21 cellular contexts compared by ENCODE assay signal in genomic region chr18:31946305-31947046, GRCh38. TPM values are rescaled to one million over a fixed set of nuclear protein-coding genes. Genes with fewer than 3 reads are reported as not detected.
DNase-seq lines count a peak whose midpoint lies in the region; ATAC-seq and TF ChIP-seq lines count a peak whose summit lies in the region.
"Had no signal": no experiment of that assay in that cellular context is flagged by ENCODE, and none has a peak within 500 bp of the region (broad histone marks: within the 10 kb centered on the region; RNA-seq: fewer than 3 reads in every experiment).

No MANE protein-coding gene starts in this region.

- H3K4me1 ChIP-seq in GM23338 (ENCODE audit: insufficient read depth): peaks cover 38% of the 10 kb centered on the region
- H3K4me1 ChIP-seq in mesendoderm (ENCODE audit: control insufficient read depth, low read depth, low read length): no peaks in the 10 kb centered on the region

- peak overlapping the region; percentile 33; the same call in 2 of the 3 replicates for H3K4me3 Mint-ChIP-seq in GM23338
- H3K4me3 Mint-ChIP-seq in T-helper 17 cell: no peak overlapping the region

- no peaks in the 10 kb centered on the region for H3K9me2 ChIP-seq in GM23338 (ENCODE audit: insufficient read depth)

- WGBS in mesendoderm (ENCODE audit: extremely low coverage, insufficient coverage, low lambda C conversion rate): no CpG with 5 or more reads among the region's 8 CpGs

- peak overlapping the region; percentile 89 for H2BK5ac ChIP-seq in mesendoderm (ENCODE audit: low read length)

- H2AFZ ChIP-seq in GM23338: no peak overlapping the region

- H3K79me2 ChIP-seq in GM23338 (replicated peaks; ENCODE audit: insufficient read depth) (peaks cover 35% of the 10 kb centered on the region), mesendoderm (ENCODE audit: control insufficient read depth, insufficient read depth, low read length) (peaks cover 13% of the 10 kb centered on the region)

- H3K4ac ChIP-seq in mesendoderm (ENCODE audit: low read depth, low read length): no peak overlapping the region

- H3K4me3 ChIP-seq in GM23338 (peak overlapping the region; percentile 75; the same call in 1 of the 2 replicates), mesendoderm (ENCODE audit: low read length) (no peak overlapping the region)
- H3K4me3 ChIP-seq: BLaER1 had no signal

- H3K27me3 ChIP-seq in GM23338 (ENCODE audit: insufficient read depth) (no peaks in the 10 kb centered on the region), mesendoderm (ENCODE audit: insufficient read depth, low read length, poor library complexity) (no peaks in the 10 kb centered on the region)
- H3K27me3 ChIP-seq: BLaER1 had no signal

- H3K4me1 Mint-ChIP-seq in GM23338 (peaks cover 34% of the 10 kb centered on the region), T-helper 17 cell (peaks cover 14% of the 10 kb centered on the region)

- H3K56ac ChIP-seq in mesendoderm (ENCODE audit: low read length): peak overlapping the region; percentile 25

- no peak overlapping the region for H4K5ac ChIP-seq in mesendoderm (ENCODE audit: low read length)

- H3K23ac ChIP-seq in mesendoderm (ENCODE audit: low read length): no peak overlapping the region

- H3K36me3 ChIP-seq in GM23338 (ENCODE audit: insufficient read depth) (no peaks in the 10 kb centered on the region), mesendoderm (ENCODE audit: control insufficient read depth, insufficient read depth, low read length) (no peaks in the 10 kb centered on the region)
- H3K36me3 ChIP-seq: BLaER1 had no signal

- no peak overlapping the region for H2BK15ac ChIP-seq in mesendoderm (replicated peaks; ENCODE audit: low read depth)

- H4K8ac ChIP-seq in mesendoderm (ENCODE audit: low read depth, low read length): no peak overlapping the region

- H3K27ac ChIP-seq in GM23338 (ENCODE audit: low read depth): peak overlapping the region; percentile 85
- peak overlapping the region; percentile 59 for H3K27ac ChIP-seq in mesendoderm (ENCODE audit: low read depth, low read length)
- H3K27ac ChIP-seq: BLaER1, RWPE1 had no signal

- ATAC-seq in GM23338 (peak; percentile 7), T-helper 17 cell (no peak), HG03108 (IDR thresholded peaks at IDR 0.05; ENCODE audit: unreplicated experiment) (no peak)
- ATAC-seq: HCT116, Panc1 had no signal

- peaks cover 7% of the 10 kb centered on the region; the same call in 1 of the 2 replicates for H4K20me1 ChIP-seq in GM23338 (replicated peaks; ENCODE audit: insufficient read depth)

- H3K27me3 Mint-ChIP-seq in GM23338 (ENCODE audit: insufficient read depth, low read depth, poor library complexity): peaks cover 5% of the 10 kb centered on the region
- H3K27me3 Mint-ChIP-seq in T-helper 17 cell: peaks cover under 1% of the 10 kb centered on the region

- H3K27ac Mint-ChIP-seq in GM23338: peak overlapping the region; percentile 72
- peak overlapping the region; percentile 60 for H3K27ac Mint-ChIP-seq in T-helper 17 cell

- H3K18ac ChIP-seq in mesendoderm (ENCODE audit: low read length): no peak overlapping the region

- H3K36me3 Mint-ChIP-seq in GM23338 (ENCODE audit: low read depth): peaks cover 12% of the 10 kb centered on the region; the same call in 2 of the 3 replicates
- H3K36me3 Mint-ChIP-seq in T-helper 17 cell (ENCODE audit: low read depth): no peaks in the 10 kb centered on the region
- H3K36me3 Mint-ChIP-seq: CD4-positive, CD25-positive, alpha-beta regulatory T cell had no signal

- H3K9me3 Mint-ChIP-seq in GM23338: peaks cover 12% of the 10 kb centered on the region

- no peak overlapping the region for H3K9ac ChIP-seq in mesendoderm (ENCODE audit: low read length)
- H3K9ac ChIP-seq: BLaER1 had no signal

- TF ChIP-seq CTCF in GM23338 (conservative IDR thresholded peaks at IDR 0.05; ENCODE audit: low read depth in 2 of 2): no peak

- H3K79me1 ChIP-seq in mesendoderm (ENCODE audit: low read length): no peaks in the 10 kb centered on the region

- H3F3A ChIP-seq in GM23338 (replicated peaks; ENCODE audit: low read depth): peaks cover 4% of the 10 kb centered on the region; the same call in 1 of the 2 replicates

- peak overlapping the region; percentile 92 for H2AK5ac ChIP-seq in mesendoderm (ENCODE audit: low read length)

- no peak overlapping the region for H2BK120ac ChIP-seq in mesendoderm (ENCODE audit: low read depth, low read length)

- DNase-seq in GM23338 (ENCODE audit: low spot score): peak; percentile 75
- DNase-seq in T-helper 17 cell: no peak
- DNase-seq in iPS DF 4.7 (ENCODE audit: extremely low read depth, low spot score): peak; percentile 58
- DNase-seq in mesendoderm: peak; percentile 86
- DNase-seq in 8988T: no peak
- no peak for DNase-seq in NCI-H748 treated with DMSO at 0.1 percent for 48 hours (lab: John Stamatoyannopoulos, UW)
- DNase-seq: CD4-positive, CD25-positive, alpha-beta regulatory T cell; DMS53; GOT3; NCI-H1092; NCI-H1417 treated with DMSO at 0.1 percent for 48 hours; NCI-H1694 treated with DMSO at 0.1 percent for 48 hours; NCI-H2081; NCI-H2227 treated with DMSO at 0.1 percent for 48 hours; NCI-H526 treated with DMSO at 0.1 percent for 48 hours; SHP77 had no signal

- H3K4me2 ChIP-seq in GM23338 (peak overlapping the region; percentile 92), mesendoderm (ENCODE audit: low read length) (no peak overlapping the region)
- H3K4me2 ChIP-seq: BLaER1 had no signal

- H3K9me3 ChIP-seq in T-helper 17 cell (ENCODE audit: control insufficient read depth, low read length, poor library complexity, severe bottlenecking): no peaks in the 10 kb centered on the region
- H3K9me3 ChIP-seq: BLaER1 had no signal

TF ChIP-seq in GM23338, 12 proteins besides CTCF, POLR2A, EP300 and RAD21 (continues in another document):
- TF ChIP-seq EZH2 (IDR thresholded peaks at IDR 0.05; ENCODE audit: low read depth, unreplicated experiment) (no peak), ZNF331 (CRISPR knock-in tag; IDR thresholded peaks at IDR 0.05; ENCODE audit: low read depth) (no peak), ZNF114 (CRISPR knock-in tag; IDR thresholded peaks at IDR 0.05) (no peak), EZH2phosphoT487 (IDR thresholded peaks at IDR 0.05; ENCODE audit: unreplicated experiment) (no peak), POLR2AphosphoS5 (IDR thresholded peaks at IDR 0.05; ENCODE audit: low read depth) (no peak), NANOG (IDR thresholded peaks at IDR 0.05; ENCODE audit: borderline replicate concordance) (peak; percentile 89), JUNB (IDR thresholded peaks at IDR 0.05; ENCODE audit: unreplicated experiment) (no peak), CREB1 (CRISPR knock-in tag; IDR thresholded peaks at IDR 0.05; ENCODE audit: low read depth) (no peak)

RNA-seq across cellular contexts. Expression of gene TRAPPC8, which starts 3.5 kb away (rescaled TPM):
- total RNA-seq in GM23338 (2014; rRNA removed; shearing (Covaris generic)): 45.5 and 66.2 TPM in 2 replicates
- 20.1 and 27.2 TPM in 2 replicates for polyA plus RNA-seq in GM23338 (2016; fragmentation: Nextera tagmentation; extraction: Ambion mirVana)
- 10 to 100 TPM; 29.2 to 34.1 TPM for total RNA-seq in T-helper 17 cell
- 28.2 TPM for polyA plus RNA-seq in mesendoderm (2013, experiment 1 of 2)
- polyA plus RNA-seq in mesendoderm (2013, experiment 2 of 2): 26.4 TPM

Comparison
In these comparisons a context has a peak if more than half of its experiments do, and no peak if none do; other contexts are left out.
1. DNase-seq: peak in GM23338 (single experiment), iPS DF 4.7 (single experiment) and mesendoderm (single experiment); none in T-helper 17 cell (0 of 3), 8988T (single experiment) and NCI-H748 treated with DMSO at 0.1 percent for 48 hours (single experiment).